9 cellular contexts compared by ENCODE assay signal in genomic region chr4:108072300-108072699, GRCh38.
A peak's percentile ranks its signal among the peaks of the same experiment; 100 is the strongest.
DNase-seq lines count a peak whose midpoint lies in the region; ATAC-seq, FAIRE-seq and TF ChIP-seq lines count a peak whose summit lies in the region.
"Had no signal": no experiment of that assay in that cellular context is flagged by ENCODE, and none has a peak within 500 bp of the region (broad histone marks: within the 10 kb centered on the region; RNA-seq: fewer than 3 reads in every experiment).

No MANE protein-coding gene starts in this region.

- intact Hi-C loops in GM12878 (cut with micrococcal nuclease; ENCODE audit: unreplicated experiment) (no loop called here), lower leg skin (cut with DNase I; ENCODE audit: low total_unique reads) (no loop called here)

- no peak overlapping the region for H3K9ac ChIP-seq in GM12878 (ENCODE audit: control insufficient read depth, insufficient read depth, low read length)

- TF ChIP-seq POLR2A in GM12878 (IDR thresholded peaks at IDR 0.05; ENCODE audit: low read depth, low read length) = no peak
- no peak for TF ChIP-seq POLR2A in lower leg skin (IDR thresholded peaks at IDR 0.05)

- no peak; a peak in 1 of 4 replicates for TF ChIP-seq EP300 in GM12878 (IDR thresholded peaks at IDR 0.05; ENCODE audit: borderline replicate concordance in 1 of 2, control insufficient read depth in 1 of 2, low read depth in 2 of 2, low read length in 2 of 2)

- H3K4me2 ChIP-seq in GM12878 (ENCODE audit: control insufficient read depth, insufficient read depth) = no peak overlapping the region

- no peaks in the 10 kb centered on the region for H4K20me1 ChIP-seq in GM12878 (ENCODE audit: control insufficient read depth, insufficient read depth)

- peak; percentile 93 for ATAC-seq in GM12878

- H3K9me3 Mint-ChIP-seq in T-helper 1 cell treated with Interleukin-12 subunit alpha and Interleukin-12 subunit beta and Interleukin-4 antibody, amounts not matched to agents 30 μg/mL and 1 μg/mL, for 36 hours = no peaks in the 10 kb centered on the region
- H3K9me3 Mint-ChIP-seq in type B pancreatic cell = no peaks in the 10 kb centered on the region

- no peaks in the 10 kb centered on the region for H3K27me3 ChIP-seq in GM12878 (replicated peaks in 1 of 2; ENCODE audit: control insufficient read depth in 2 of 2, insufficient read depth in 2 of 2, low read length in 1 of 2)

- CTCF ChIA-PET in GM12878 (lab: Yijun Ruan, JAX) = interaction anchor here (1.0 to 1.5 kb wide), 2 partner anchors 25 to 109 kb away, joined by 3 read pairs; no protein-coding TSS in a partner anchor

- 44% methylated on average over 4 of the region's 4 CpGs for WGBS in GM12878 (ENCODE audit: insufficient coverage, insufficient replicate concordance, low lambda C conversion rate, missing lambda C conversion rate)
- WGBS in lower leg skin, 2 donors = 32 to 45% methylated on average over 4 of the region's 4 CpGs

- TF ChIP-seq RAD21 in GM12878 (IDR thresholded peaks at IDR 0.05; ENCODE audit: insufficient read depth, low read depth, low read length) = no peak

- in situ Hi-C loops in GM12878 (cut with MboI) = no loop called here

- H3K4me1 ChIP-seq in GM12878 (ENCODE audit: control insufficient read depth, insufficient read depth, low read length) = no peaks in the 10 kb centered on the region

- no TSS peak for BruUV-seq in GM12878 (replicated peaks; lab: Mats Ljungman, UMichigan)

- H3K4me3 ChIP-seq in GM12878 (no peak overlapping the region), lower leg skin (ENCODE audit: low read depth, poor library complexity, severe bottlenecking) (no peak overlapping the region)

- H3K79me2 ChIP-seq in GM12878 (ENCODE audit: control insufficient read depth, insufficient read depth, low read length) = no peaks in the 10 kb centered on the region

- peak; percentile 30 to 49 for DNase-seq in activated CD8-positive, alpha-beta memory T cell treated with anti-CD3 and anti-CD28 coated beads for 4 hours (ENCODE audit: low read depth in 2 of 2)
- no peak for DNase-seq in activated CD8-positive, alpha-beta memory T cell treated with anti-CD3 and anti-CD28 coated beads, Interleukin-2, amount 50 U/mL, for 48 hours
- DNase-seq in GM12878 (ENCODE audit: low read depth, low spot score) (peak; percentile 38), type B pancreatic cell (ENCODE audit: extremely low spot score, unreplicated experiment) (no peak), occipital lobe (lab: John Stamatoyannopoulos, UW) (no peak), pons (ENCODE audit: low spot score) (no peak), lower leg skin (ENCODE audit: low spot score in 2 of 2) (no peak)
- DNase-seq: NCI-H2171 had no signal

- no peaks in the 10 kb centered on the region for H3K27me3 Mint-ChIP-seq in T-helper 1 cell treated with Interleukin-12 subunit alpha and Interleukin-12 subunit beta and Interleukin-4 antibody, amounts not matched to agents 30 μg/mL and 1 μg/mL, for 36 hours (ENCODE audit: low read depth)
- H3K27me3 Mint-ChIP-seq in type B pancreatic cell = peaks cover 3% of the 10 kb centered on the region

- H3K36me3 ChIP-seq in GM12878 (ENCODE audit: control insufficient read depth in 2 of 2, insufficient read depth in 2 of 2, low read length in 1 of 2) = no peaks in the 10 kb centered on the region

- POLR2A ChIA-PET in GM12878 (lab: Charles Lee) = no interaction called here

- peak overlapping the region; percentile 91 for H3K27ac Mint-ChIP-seq in T-helper 1 cell treated with Interleukin-12 subunit alpha and Interleukin-12 subunit beta and Interleukin-4 antibody, amounts not matched to agents 30 μg/mL and 1 μg/mL, for 36 hours
- H3K27ac Mint-ChIP-seq in type B pancreatic cell = peak overlapping the region; percentile 41

- H3K36me3 Mint-ChIP-seq in T-helper 1 cell treated with Interleukin-12 subunit alpha and Interleukin-12 subunit beta and Interleukin-4 antibody, amounts not matched to agents 30 μg/mL and 1 μg/mL, for 36 hours (ENCODE audit: low read depth) = peaks cover 54% of the 10 kb centered on the region
- H3K36me3 Mint-ChIP-seq in type B pancreatic cell = peaks cover 7% of the 10 kb centered on the region

- FAIRE-seq in GM12878 (lab: Jason Lieb, UNC) = peak; percentile 18

- H2AFZ ChIP-seq in GM12878 (ENCODE audit: control insufficient read depth, low read depth, low read length) = no peak overlapping the region

- H3K4me3 Mint-ChIP-seq in T-helper 1 cell treated with Interleukin-12 subunit alpha and Interleukin-12 subunit beta and Interleukin-4 antibody, amounts not matched to agents 30 μg/mL and 1 μg/mL, for 36 hours = peak overlapping the region; percentile 73
- H3K4me3 Mint-ChIP-seq in type B pancreatic cell = no peak overlapping the region

- TF ChIP-seq CTCF in GM12878 (IDR thresholded peaks at IDR 0.05 in 2 of 3, conservative IDR thresholded peaks at IDR 0.05 in 1 of 3; ENCODE audit: control insufficient read depth in 2 of 3, extremely low read depth in 1 of 3, insufficient read depth in 1 of 3, low read depth in 3 of 3, low read length in 3 of 3) = no peak
- no peak for TF ChIP-seq CTCF in type B pancreatic cell (conservative IDR thresholded peaks at IDR 0.05)
- TF ChIP-seq CTCF in lower leg skin (IDR thresholded peaks at IDR 0.05) = no peak

- RAD21 ChIA-PET in GM12878 (lab: Charles Lee; ENCODE audit: unreplicated experiment) = interaction anchor here (0.9 to 1.2 kb wide), 2 partner anchors 18 to 38 kb away, joined by 3 to 4 read pairs; no protein-coding TSS in a partner anchor

- no peaks in the 10 kb centered on the region for H3K9me3 ChIP-seq in GM12878 (replicated peaks; ENCODE audit: control insufficient read depth, insufficient read depth, low read length)

- H3K27ac ChIP-seq in GM12878 (ENCODE audit: control insufficient read depth, insufficient read depth) = no peak overlapping the region

- SMC1A ChIA-PET in GM12878 (lab: Charles Lee; ENCODE audit: uncharacterized antibody, unreplicated experiment) = interaction anchor here (0.6 to 2.4 kb wide), 5 partner anchors 10 to 70 kb away, joined by 3 to 7 read pairs (median 4); no protein-coding TSS in a partner anchor

- H3K4me1 Mint-ChIP-seq in T-helper 1 cell treated with Interleukin-12 subunit alpha and Interleukin-12 subunit beta and Interleukin-4 antibody, amounts not matched to agents 30 μg/mL and 1 μg/mL, for 36 hours (ENCODE audit: low read depth) = peaks cover 61% of the 10 kb centered on the region
- H3K4me1 Mint-ChIP-seq in type B pancreatic cell (ENCODE audit: unreplicated experiment) = peaks cover 17% of the 10 kb centered on the region

TF ChIP-seq in GM12878, 131 proteins besides CTCF, POLR2A, EP300 and RAD21:
- TF ChIP-seq BHLHE40 (IDR thresholded peaks at IDR 0.05; ENCODE audit: borderline replicate concordance in 1 of 2, low read depth in 2 of 2, low read length in 1 of 2) (0 out of 4 replicates have a peak, but pooled peaks of 1 of the 2 experiments have one; percentile 23), CBX3 (IDR thresholded peaks at IDR 0.05; ENCODE audit: borderline replicate concordance, low read depth) (no peak), RUNX3 (IDR thresholded peaks at IDR 0.05; ENCODE audit: low read length) (peak; percentile 30; the same call in 1 of the 2 replicates), NBN (IDR thresholded peaks at IDR 0.05) (0 out of 2 replicates have a peak, but pooled peaks have one; percentile 31), ATF7 (IDR thresholded peaks at IDR 0.05; ENCODE audit: low read depth) (peak; percentile 53), POLR2AphosphoS5 (IDR thresholded peaks at IDR 0.05; ENCODE audit: low read length) (no peak), FOXM1 (IDR thresholded peaks at IDR 0.05; ENCODE audit: low read depth, low read length) (no peak), KLF5 (IDR thresholded peaks at IDR 0.05; ENCODE audit: partially characterized antibody) (peak; percentile 51), POU2F2 (IDR thresholded peaks at IDR 0.05; ENCODE audit: borderline replicate concordance, low read depth, low read length) (no peak), ZNF384 (IDR thresholded peaks at IDR 0.05; ENCODE audit: borderline replicate concordance, low read depth, low read length) (peak; percentile 66), ZZZ3 (IDR thresholded peaks at IDR 0.05; ENCODE audit: control insufficient read depth, insufficient read length, low read depth) (no peak)
- TF ChIP-seq, protein P1, sequence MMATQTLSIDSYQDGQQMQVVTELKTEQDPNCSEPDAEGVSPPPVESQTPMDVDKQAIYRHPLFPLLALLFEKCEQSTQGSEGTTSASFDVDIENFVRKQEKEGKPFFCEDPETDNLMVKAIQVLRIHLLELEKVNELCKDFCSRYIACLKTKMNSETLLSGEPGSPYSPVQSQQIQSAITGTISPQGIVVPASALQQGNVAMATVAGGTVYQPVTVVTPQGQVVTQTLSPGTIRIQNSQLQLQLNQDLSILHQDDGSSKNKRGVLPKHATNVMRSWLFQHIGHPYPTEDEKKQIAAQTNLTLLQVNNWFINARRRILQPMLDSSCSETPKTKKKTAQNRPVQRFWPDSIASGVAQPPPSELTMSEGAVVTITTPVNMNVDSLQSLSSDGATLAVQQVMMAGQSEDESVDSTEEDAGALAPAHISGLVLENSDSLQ (IDR thresholded peaks at IDR 0.05) = peak; percentile 78
- TF ChIP-seq, protein P2, sequence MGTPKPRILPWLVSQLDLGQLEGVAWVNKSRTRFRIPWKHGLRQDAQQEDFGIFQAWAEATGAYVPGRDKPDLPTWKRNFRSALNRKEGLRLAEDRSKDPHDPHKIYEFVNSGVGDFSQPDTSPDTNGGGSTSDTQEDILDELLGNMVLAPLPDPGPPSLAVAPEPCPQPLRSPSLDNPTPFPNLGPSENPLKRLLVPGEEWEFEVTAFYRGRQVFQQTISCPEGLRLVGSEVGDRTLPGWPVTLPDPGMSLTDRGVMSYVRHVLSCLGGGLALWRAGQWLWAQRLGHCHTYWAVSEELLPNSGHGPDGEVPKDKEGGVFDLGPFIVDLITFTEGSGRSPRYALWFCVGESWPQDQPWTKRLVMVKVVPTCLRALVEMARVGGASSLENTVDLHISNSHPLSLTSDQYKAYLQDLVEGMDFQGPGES (IDR thresholded peaks at IDR 0.05) = no peak
- TF ChIP-seq, protein P3, sequence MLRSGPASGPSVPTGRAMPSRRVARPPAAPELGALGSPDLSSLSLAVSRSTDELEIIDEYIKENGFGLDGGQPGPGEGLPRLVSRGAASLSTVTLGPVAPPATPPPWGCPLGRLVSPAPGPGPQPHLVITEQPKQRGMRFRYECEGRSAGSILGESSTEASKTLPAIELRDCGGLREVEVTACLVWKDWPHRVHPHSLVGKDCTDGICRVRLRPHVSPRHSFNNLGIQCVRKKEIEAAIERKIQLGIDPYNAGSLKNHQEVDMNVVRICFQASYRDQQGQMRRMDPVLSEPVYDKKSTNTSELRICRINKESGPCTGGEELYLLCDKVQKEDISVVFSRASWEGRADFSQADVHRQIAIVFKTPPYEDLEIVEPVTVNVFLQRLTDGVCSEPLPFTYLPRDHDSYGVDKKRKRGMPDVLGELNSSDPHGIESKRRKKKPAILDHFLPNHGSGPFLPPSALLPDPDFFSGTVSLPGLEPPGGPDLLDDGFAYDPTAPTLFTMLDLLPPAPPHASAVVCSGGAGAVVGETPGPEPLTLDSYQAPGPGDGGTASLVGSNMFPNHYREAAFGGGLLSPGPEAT (IDR thresholded peaks at IDR 0.05; ENCODE audit: low read depth) = peak; percentile 77
TF ChIP-seq in GM12878: peak in this region for 8.

Comparison
In these comparisons a context has a peak if more than half of its experiments do, and no peak if none do; other contexts are left out.
1. DNase-seq: peak in activated CD8-positive, alpha-beta memory T cell treated with anti-CD3 and anti-CD28 coated beads for 4 hours (2 of 2) and GM12878 (single experiment); none in activated CD8-positive, alpha-beta memory T cell treated with anti-CD3 and anti-CD28 coated beads, Interleukin-2, amount 50 U/mL, for 48 hours (single experiment), type B pancreatic cell (single experiment), occipital lobe (single experiment), pons (single experiment) and lower leg skin (0 of 2).